In the genomic region with DNA sequence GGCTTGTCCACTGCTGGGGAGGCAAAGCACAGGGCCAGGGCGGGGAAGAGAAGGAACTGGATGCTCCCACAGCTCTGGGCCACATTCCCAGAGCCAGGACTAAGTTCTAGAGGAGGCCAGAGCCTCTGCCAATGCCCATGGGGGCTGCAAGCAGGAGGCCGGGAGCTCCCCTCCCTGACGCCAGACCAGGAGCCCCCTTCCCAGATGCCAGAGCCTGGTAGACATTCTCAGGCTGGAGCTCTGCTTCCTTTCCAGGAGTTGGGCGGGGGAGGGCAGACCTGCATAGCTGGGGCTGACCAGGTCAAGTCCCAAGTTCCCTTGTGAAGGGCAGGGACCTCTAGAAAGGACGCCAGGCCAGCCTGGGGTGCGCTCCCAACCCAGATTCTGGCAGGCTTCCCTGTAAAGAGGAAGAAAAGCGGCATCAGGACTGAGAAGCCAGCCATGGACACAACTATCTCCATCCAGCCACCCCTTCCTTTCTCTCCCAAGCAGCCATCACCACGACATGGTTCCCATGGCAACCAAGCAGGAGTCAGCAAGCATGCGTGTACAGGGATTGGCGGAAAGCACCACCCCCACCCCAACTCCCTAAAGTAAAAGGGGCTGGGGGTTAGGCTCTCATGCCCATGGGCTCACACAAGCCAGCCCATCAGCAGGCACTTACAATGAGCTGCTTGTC, we compare ENCODE assay signal across 13 cellular contexts. TPM values are rescaled to one million over a fixed set of nuclear protein-coding genes. Genes with fewer than 3 reads are reported as not detected.
DNase-seq lines count a peak whose midpoint lies in the region; ATAC-seq, FAIRE-seq and TF ChIP-seq lines count a peak whose summit lies in the region.
"Had no signal": no experiment of that assay in that cellular context is flagged by ENCODE, and none has a peak within 500 bp of the region (broad histone marks: within the 10 kb centered on the region; RNA-seq: fewer than 3 reads in every experiment).

No MANE protein-coding gene starts in this region.

- TF ChIP-seq CTCF in K562 (IDR thresholded peaks at IDR 0.05 in 2 of 3, conservative IDR thresholded peaks at IDR 0.05 in 1 of 3; ENCODE audit: insufficient read depth in 2 of 3, low read depth in 1 of 3, low read length in 3 of 3) = no peak

- no peaks in the 10 kb centered on the region for H3K79me2 ChIP-seq in K562 (ENCODE audit: control insufficient read depth, insufficient read depth, low read length)
- no peaks in the 10 kb centered on the region for H3K79me2 ChIP-seq in mesendoderm (ENCODE audit: control insufficient read depth, insufficient read depth, low read length)
- H3K79me2 ChIP-seq: hepatocyte had no signal

- TF ChIP-seq POLR2A in K562 (conservative IDR thresholded peaks at IDR 0.05) = no peak

- H3K36me3 ChIP-seq in BLaER1 = peaks cover 66% of the 10 kb centered on the region
- H3K36me3 ChIP-seq in CD8-positive, alpha-beta memory T cell (ENCODE audit: insufficient read depth, low read length) = peaks cover 4% of the 10 kb centered on the region
- H3K36me3 ChIP-seq in K562 (ENCODE audit: control insufficient read depth, insufficient read depth, low read length) = no peaks in the 10 kb centered on the region
- no peaks in the 10 kb centered on the region for H3K36me3 ChIP-seq in mesendoderm (ENCODE audit: control insufficient read depth, insufficient read depth, low read length)
- no peaks in the 10 kb centered on the region for H3K36me3 ChIP-seq in MG63
- H3K36me3 ChIP-seq: right atrium auricular region had no signal

- no peaks in the 10 kb centered on the region for H3K9me1 ChIP-seq in K562 (ENCODE audit: control insufficient read depth, insufficient read depth, low read length)

- no peak overlapping the region for H2BK15ac ChIP-seq in mesendoderm (replicated peaks; ENCODE audit: low read depth)

- peak overlapping the region; percentile 53 for H3K4me2 ChIP-seq in BLaER1
- no peak overlapping the region for H3K4me2 ChIP-seq in K562 (ENCODE audit: insufficient read depth, low read length)
- H3K4me2 ChIP-seq in mesendoderm (ENCODE audit: low read length) = no peak overlapping the region
- H3K4me2 ChIP-seq: hepatocyte had no signal

- no peak overlapping the region for H4K8ac ChIP-seq in mesendoderm (ENCODE audit: low read depth, low read length)

- intact Hi-C loops in K562 (cut with micrococcal nuclease) = no loop called here

- no peaks in the 10 kb centered on the region for H3K79me1 ChIP-seq in mesendoderm (ENCODE audit: low read length)

- no peak overlapping the region for H3K56ac ChIP-seq in mesendoderm (ENCODE audit: low read length)

- H3K4me1 ChIP-seq in BLaER1 (peaks cover 63% of the 10 kb centered on the region), K562 (replicated peaks in 1 of 2; ENCODE audit: control insufficient read depth in 2 of 2, insufficient read depth in 2 of 2, low read length in 2 of 2) (peaks cover 18 to 28% of the 10 kb centered on the region in 2 experiments), mesendoderm (ENCODE audit: control insufficient read depth, low read depth, low read length) (peaks cover 7% of the 10 kb centered on the region)
- H3K4me1 ChIP-seq in CD8-positive, alpha-beta memory T cell (ENCODE audit: insufficient read depth, low read length) = peaks cover 74% of the 10 kb centered on the region

- H3K27me3 ChIP-seq in BLaER1 = no peaks in the 10 kb centered on the region
- H3K27me3 ChIP-seq in CD8-positive, alpha-beta memory T cell (ENCODE audit: insufficient read depth, low read length, poor library complexity, severe bottlenecking) = no peaks in the 10 kb centered on the region
- H3K27me3 ChIP-seq in K562 (ENCODE audit: control insufficient read depth in 2 of 2, insufficient read depth in 2 of 2, low read length in 2 of 2) = no peaks in the 10 kb centered on the region
- no peaks in the 10 kb centered on the region for H3K27me3 ChIP-seq in mesendoderm (ENCODE audit: insufficient read depth, low read length, poor library complexity)
- no peaks in the 10 kb centered on the region for H3K27me3 ChIP-seq in MG63
- H3K27me3 ChIP-seq: hepatocyte, right atrium auricular region had no signal

- no peak overlapping the region for H3K4ac ChIP-seq in mesendoderm (ENCODE audit: low read depth, low read length)

- peak overlapping the region; percentile 51; the same call in 1 of the 2 replicates for H3K27ac ChIP-seq in BLaER1
- H3K27ac ChIP-seq in CD8-positive, alpha-beta memory T cell (ENCODE audit: low read depth, low read length) = no peak overlapping the region
- H3K27ac ChIP-seq in K562 (ENCODE audit: extremely low read depth, low read depth, low read length) = no peak overlapping the region
- H3K27ac ChIP-seq in mesendoderm (ENCODE audit: low read depth, low read length) = no peak overlapping the region
- H3K27ac ChIP-seq: hepatocyte, right atrium auricular region, SK-N-MC had no signal

- peaks cover 55 to 70% (median 58%) of the 10 kb centered on the region in 3 donors for H3K4me1 Mint-ChIP-seq in CD8-positive, alpha-beta memory T cell
- H3K4me1 Mint-ChIP-seq: mesothelial cell of epicardium had no signal

- no peak overlapping the region for H2BK120ac ChIP-seq in mesendoderm (ENCODE audit: low read depth, low read length)

- peak overlapping the region in 6 of 8 donors; percentile 30 to 75 (median 60) for H3K27ac Mint-ChIP-seq in CD8-positive, alpha-beta memory T cell
- H3K27ac Mint-ChIP-seq: mesothelial cell of epicardium had no signal

- H3K4me3 Mint-ChIP-seq in CD8-positive, alpha-beta memory T cell = peak overlapping the region in 1 of 7 donors; percentile 34
- H3K4me3 Mint-ChIP-seq: mesothelial cell of epicardium had no signal

- H3K9ac ChIP-seq in BLaER1 (peak overlapping the region; percentile 38; the same call in 1 of the 2 replicates), K562 (ENCODE audit: insufficient read depth in 1 of 2, low read depth in 2 of 2, low read length in 2 of 2) (peak overlapping the region in 1 of 2 experiments; percentile 73; a peak in 2 of 4 replicates), mesendoderm (ENCODE audit: low read length) (no peak overlapping the region)

- no peaks in the 10 kb centered on the region for H3K9me3 ChIP-seq in BLaER1
- H3K9me3 ChIP-seq in CD8-positive, alpha-beta memory T cell (ENCODE audit: low read length) = no peaks in the 10 kb centered on the region
- no peaks in the 10 kb centered on the region for H3K9me3 ChIP-seq in K562 (replicated peaks; ENCODE audit: control insufficient read depth, insufficient read depth, low read depth, low read length)
- H3K9me3 ChIP-seq in MG63 = no peaks in the 10 kb centered on the region
- H3K9me3 ChIP-seq: right atrium auricular region had no signal

- WGBS in K562 (ENCODE audit: insufficient coverage, low coverage, missing lambda C conversion rate) = 47% methylated on average over 10 of the region's 10 CpGs
- WGBS in mesendoderm (ENCODE audit: extremely low coverage, insufficient coverage, low lambda C conversion rate) = no CpG with 5 or more reads among the region's 10 CpGs

- DNase-seq in CD8-positive, alpha-beta memory T cell = no peak
- DNase-seq in K562 (ENCODE audit: extremely low read depth in 1 of 4, low spot score in 3 of 4) = no peak
- DNase-seq in mesendoderm = peak; percentile 79
- no peak for DNase-seq in CD1c-positive myeloid dendritic cell (ENCODE audit: extremely low spot score)
- DNase-seq in MG63 = no peak
- DNase-seq: NCI-H1092 had no signal

- BruUV-seq in K562 (replicated peaks; lab: Mats Ljungman, UMichigan) = no TSS peak

- H3K36me3 Mint-ChIP-seq in CD8-positive, alpha-beta memory T cell = peaks cover 0 to 39% (median 4%) of the 10 kb centered on the region in 3 donors
- H3K36me3 Mint-ChIP-seq: mesothelial cell of epicardium had no signal

- H3K18ac ChIP-seq in mesendoderm (ENCODE audit: low read length) = no peak overlapping the region

- TF ChIP-seq RAD21 in K562 (CRISPR knock-in tag; conservative IDR thresholded peaks at IDR 0.05 in 1 of 2, IDR thresholded peaks at IDR 0.05 in 1 of 2) = no peak

- H4K5ac ChIP-seq in mesendoderm (ENCODE audit: low read length) = no peak overlapping the region

- no peak for FAIRE-seq in K562 (lab: Jason Lieb, UNC)
- FAIRE-seq: bronchial epithelial cell had no signal

- TF ChIP-seq EP300 in K562 (IDR thresholded peaks at IDR 0.05; ENCODE audit: low read length) = no peak

- H2BK5ac ChIP-seq in mesendoderm (ENCODE audit: low read length) = no peak overlapping the region

- H4K20me1 ChIP-seq in BLaER1 (peaks cover 96% of the 10 kb centered on the region), K562 (replicated peaks; ENCODE audit: control insufficient read depth, insufficient read depth, low read length) (peaks cover 12% of the 10 kb centered on the region; the same call in 1 of the 2 replicates)

- POLR2A ChIA-PET in CD8-positive, alpha-beta memory T cell (lab: Charles Lee) = interaction anchor here (1.1 to 1.7 kb wide), 2 partner anchors 9 to 13 kb away, joined by 3 read pairs; no protein-coding TSS in a partner anchor
- POLR2A ChIA-PET in K562 (lab: Yijun Ruan, JAX) = interaction anchor here (0.6 to 1.8 kb wide), 6 partner anchors 9 to 645 kb away, joined by 3 to 9 read pairs (median 4); no protein-coding TSS in a partner anchor

- ATAC-seq in K562 = no peak
- ATAC-seq in HG03097 (IDR thresholded peaks at IDR 0.05; ENCODE audit: low FRiP score, unreplicated experiment) = no peak

- no peak overlapping the region for H3K23ac ChIP-seq in mesendoderm (ENCODE audit: low read length)

- no peak overlapping the region for H2AFZ ChIP-seq in K562 (ENCODE audit: low read depth, low read length)
- H2AFZ ChIP-seq: hepatocyte had no signal

- no peaks in the 10 kb centered on the region for H3K27me3 Mint-ChIP-seq in CD8-positive, alpha-beta memory T cell

- H3K4me3 ChIP-seq in BLaER1 (no peak overlapping the region), K562 (no peak overlapping the region), mesendoderm (ENCODE audit: low read length) (no peak overlapping the region), MG63 (no peak overlapping the region)
- H3K4me3 ChIP-seq in CD8-positive, alpha-beta memory T cell (ENCODE audit: low read length) = no peak overlapping the region
- H3K4me3 ChIP-seq: hepatocyte, right atrium auricular region, SK-N-MC had no signal

- H3K9me3 Mint-ChIP-seq in CD8-positive, alpha-beta memory T cell = no peaks in the 10 kb centered on the region
- H3K9me3 Mint-ChIP-seq: mesothelial cell of epicardium had no signal

- CTCF ChIA-PET in CD8-positive, alpha-beta memory T cell (lab: Charles Lee) = interaction anchor here (0.9 to 2.0 kb wide), 3 partner anchors 13 to 33 kb away, joined by 3 to 5 read pairs (median 5); no protein-coding TSS in a partner anchor
- CTCF ChIA-PET in K562 (lab: Yijun Ruan, JAX; ENCODE audit: low intra/inter-chr PET ratio) = no interaction called here

- in situ Hi-C loops in K562 (cut with MboI) = no loop called here

- no peak overlapping the region for H2AK5ac ChIP-seq in mesendoderm (ENCODE audit: low read length)

RNA-seq across cellular contexts. Expression of a gene that starts 13.4 kb away (rescaled TPM):
- 10 to 100 TPM; 37.5 to 37.6 TPM for total RNA-seq in CD8-positive, alpha-beta memory T cell
- 9.9 TPM for polyA plus RNA-seq in CD8-positive, alpha-beta memory T cell
- 31.5 and 80.0 TPM in 2 replicates for total RNA-seq in K562 (2011; cell fraction: chromatin; rRNA removed; ENCODE audit: low replicate concordance)
- 28.8 and 39.0 TPM in 2 replicates for total RNA-seq in K562 (2011; cell fraction: nucleolus; rRNA removed)
- total RNA-seq in K562 (2011; cell fraction: nucleoplasm; rRNA removed) = 28.9 and 35.9 TPM in 2 replicates
- total RNA-seq in K562 (2014; rRNA removed) (5.9 and 8.4 TPM in 2 replicates), K562 (2014; rRNA removed; fragmentation: Illumina TruSeq; extraction: Trizol) (2.8 and 3.3 TPM in 2 replicates), K562 (2015; rRNA removed; fragmentation: Illumina TruSeq; extraction: Trizol) (3.1 and 3.3 TPM in 2 replicates), K562 (2021) (11.5 and 13.4 TPM in 2 replicates)
- polyA plus RNA-seq in K562 (2011; rRNA removed) (7.8 and 15.2 TPM in 2 replicates), K562 (2014; fragmentation: Illumina TruSeq; extraction: Trizol) (7.3 and 9.6 TPM in 2 replicates), K562 (2014; fragmentation: Nextera tagmentation; extraction: Ambion mirVana) (under 1 TPM; 0.46 to 0.48 TPM), K562 (2014; rRNA removed) (6.3 and 7.5 TPM in 2 replicates)
- polyA plus RNA-seq in K562 (2011; cell fraction: cytosol; rRNA removed) = 12.7 and 14.0 TPM in 2 replicates
- polyA plus RNA-seq in K562 (2011; cell fraction: nucleus; rRNA removed) = 44.2 and 45.1 TPM in 2 replicates
- 7.8 and 10.5 TPM in 2 replicates for polyA plus RNA-seq in K562 (2012)
- 13.9 and 15.1 TPM in 2 replicates for polyA minus RNA-seq in K562 (2011; rRNA and poly(A)+ RNA removed)
- polyA minus RNA-seq in K562 (2011; cell fraction: cytosol; rRNA and poly(A)+ RNA removed) = 11.5 and 22.6 TPM in 2 replicates
- polyA minus RNA-seq in K562 (2011; cell fraction: nucleus; rRNA and poly(A)+ RNA removed) = 22.5 and 38.5 TPM in 2 replicates
- polyA plus RNA-seq in mesendoderm (2013, experiment 1 of 2) = 4.6 TPM
- 4.7 TPM for polyA plus RNA-seq in mesendoderm (2013, experiment 2 of 2)
- 0.33 and 0.42 TPM in 2 replicates for total RNA-seq in MG63 (2014; rRNA removed; shearing (Covaris generic); ENCODE audit: low replicate concordance)
